Comparison of ENCODE assay signal across 1 cellular context in the genomic region with DNA sequence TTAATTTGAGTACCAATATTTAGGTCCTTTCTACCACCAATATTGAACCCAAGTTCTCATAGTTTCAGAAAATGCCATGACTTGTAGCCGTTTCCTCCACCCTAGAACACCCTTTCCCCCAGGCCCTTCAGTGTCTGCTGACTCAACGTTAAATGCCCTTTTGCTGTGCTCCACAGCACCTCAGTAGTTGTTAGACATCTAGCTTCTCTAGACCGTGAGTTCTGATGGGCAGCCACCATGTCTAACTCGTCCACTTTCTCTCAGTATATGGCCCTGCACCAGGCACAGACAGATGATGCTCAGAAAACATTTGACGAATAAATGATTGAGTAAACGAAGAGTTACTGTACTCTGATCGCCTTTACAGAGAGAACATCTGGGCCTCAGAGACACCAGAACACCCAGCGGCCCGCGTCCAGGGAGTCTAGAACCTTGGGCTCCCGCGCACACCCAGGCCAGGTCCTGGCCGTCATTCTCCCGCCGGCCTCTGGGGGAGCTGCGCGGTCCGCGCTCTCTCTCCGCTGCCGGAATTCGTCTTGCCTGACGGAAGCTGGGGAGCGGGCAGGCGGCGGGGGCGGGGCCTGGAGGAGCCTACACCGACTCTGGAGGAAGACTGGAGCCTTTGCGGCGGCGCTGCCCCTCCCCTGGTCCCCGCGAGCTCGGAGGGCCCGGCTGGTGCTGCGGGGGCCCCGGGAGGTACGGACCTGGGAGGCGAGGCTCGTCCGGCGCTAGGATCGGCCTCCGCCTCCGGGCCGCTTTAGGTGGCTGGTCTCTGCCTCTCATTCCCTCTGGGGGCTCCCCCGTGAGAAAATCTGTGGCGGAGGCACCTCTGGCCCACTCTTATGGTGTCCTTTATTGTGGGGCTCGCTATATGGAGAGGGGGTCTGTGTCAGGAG.
A peak's percentile ranks its signal among the peaks of the same experiment; 100 is the strongest.
TF ChIP-seq lines count a peak whose summit lies in the region.

A gene (plus strand): TSS at position 582 of the 896 bp plus-strand sequence. CDS start 1,488 bp downstream, outside the sequence.

TF ChIP-seq in WTC11, 78 proteins besides CTCF, POLR2A, EP300 and RAD21 (continued from another document and continues in another):
- TF ChIP-seq, protein P1, sequence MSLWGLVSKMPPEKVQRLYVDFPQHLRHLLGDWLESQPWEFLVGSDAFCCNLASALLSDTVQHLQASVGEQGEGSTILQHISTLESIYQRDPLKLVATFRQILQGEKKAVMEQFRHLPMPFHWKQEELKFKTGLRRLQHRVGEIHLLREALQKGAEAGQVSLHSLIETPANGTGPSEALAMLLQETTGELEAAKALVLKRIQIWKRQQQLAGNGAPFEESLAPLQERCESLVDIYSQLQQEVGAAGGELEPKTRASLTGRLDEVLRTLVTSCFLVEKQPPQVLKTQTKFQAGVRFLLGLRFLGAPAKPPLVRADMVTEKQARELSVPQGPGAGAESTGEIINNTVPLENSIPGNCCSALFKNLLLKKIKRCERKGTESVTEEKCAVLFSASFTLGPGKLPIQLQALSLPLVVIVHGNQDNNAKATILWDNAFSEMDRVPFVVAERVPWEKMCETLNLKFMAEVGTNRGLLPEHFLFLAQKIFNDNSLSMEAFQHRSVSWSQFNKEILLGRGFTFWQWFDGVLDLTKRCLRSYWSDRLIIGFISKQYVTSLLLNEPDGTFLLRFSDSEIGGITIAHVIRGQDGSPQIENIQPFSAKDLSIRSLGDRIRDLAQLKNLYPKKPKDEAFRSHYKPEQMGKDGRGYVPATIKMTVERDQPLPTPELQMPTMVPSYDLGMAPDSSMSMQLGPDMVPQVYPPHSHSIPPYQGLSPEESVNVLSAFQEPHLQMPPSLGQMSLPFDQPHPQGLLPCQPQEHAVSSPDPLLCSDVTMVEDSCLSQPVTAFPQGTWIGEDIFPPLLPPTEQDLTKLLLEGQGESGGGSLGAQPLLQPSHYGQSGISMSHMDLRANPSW (CRISPR knock-in tag; conservative IDR thresholded peaks at IDR 0.05; ENCODE audit: low read depth), result no peak
- no peak for TF ChIP-seq ATF1 (CRISPR knock-in tag; IDR thresholded peaks at IDR 0.05)
- TF ChIP-seq PRRX2 (CRISPR knock-in tag; IDR thresholded peaks at IDR 0.05), result no peak
- peak; percentile 81; the same call in 1 of the 2 replicates for TF ChIP-seq FOXP1 (CRISPR knock-in tag; IDR thresholded peaks at IDR 0.05; ENCODE audit: borderline replicate concordance)
- TF ChIP-seq, protein P2, sequence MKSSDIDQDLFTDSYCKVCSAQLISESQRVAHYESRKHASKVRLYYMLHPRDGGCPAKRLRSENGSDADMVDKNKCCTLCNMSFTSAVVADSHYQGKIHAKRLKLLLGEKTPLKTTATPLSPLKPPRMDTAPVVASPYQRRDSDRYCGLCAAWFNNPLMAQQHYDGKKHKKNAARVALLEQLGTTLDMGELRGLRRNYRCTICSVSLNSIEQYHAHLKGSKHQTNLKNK (CRISPR knock-in tag; IDR thresholded peaks at IDR 0.05), result no peak
- TF ChIP-seq, protein P3, sequence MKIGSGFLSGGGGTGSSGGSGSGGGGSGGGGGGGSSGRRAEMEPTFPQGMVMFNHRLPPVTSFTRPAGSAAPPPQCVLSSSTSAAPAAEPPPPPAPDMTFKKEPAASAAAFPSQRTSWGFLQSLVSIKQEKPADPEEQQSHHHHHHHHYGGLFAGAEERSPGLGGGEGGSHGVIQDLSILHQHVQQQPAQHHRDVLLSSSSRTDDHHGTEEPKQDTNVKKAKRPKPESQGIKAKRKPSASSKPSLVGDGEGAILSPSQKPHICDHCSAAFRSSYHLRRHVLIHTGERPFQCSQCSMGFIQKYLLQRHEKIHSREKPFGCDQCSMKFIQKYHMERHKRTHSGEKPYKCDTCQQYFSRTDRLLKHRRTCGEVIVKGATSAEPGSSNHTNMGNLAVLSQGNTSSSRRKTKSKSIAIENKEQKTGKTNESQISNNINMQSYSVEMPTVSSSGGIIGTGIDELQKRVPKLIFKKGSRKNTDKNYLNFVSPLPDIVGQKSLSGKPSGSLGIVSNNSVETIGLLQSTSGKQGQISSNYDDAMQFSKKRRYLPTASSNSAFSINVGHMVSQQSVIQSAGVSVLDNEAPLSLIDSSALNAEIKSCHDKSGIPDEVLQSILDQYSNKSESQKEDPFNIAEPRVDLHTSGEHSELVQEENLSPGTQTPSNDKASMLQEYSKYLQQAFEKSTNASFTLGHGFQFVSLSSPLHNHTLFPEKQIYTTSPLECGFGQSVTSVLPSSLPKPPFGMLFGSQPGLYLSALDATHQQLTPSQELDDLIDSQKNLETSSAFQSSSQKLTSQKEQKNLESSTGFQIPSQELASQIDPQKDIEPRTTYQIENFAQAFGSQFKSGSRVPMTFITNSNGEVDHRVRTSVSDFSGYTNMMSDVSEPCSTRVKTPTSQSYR (CRISPR knock-in tag; IDR thresholded peaks at IDR 0.05), result 0 out of 2 replicates have a peak, but pooled peaks have one; percentile 24
- TF ChIP-seq ZBTB21 (CRISPR knock-in tag; IDR thresholded peaks at IDR 0.05; ENCODE audit: borderline replicate concordance), result 0 out of 2 replicates have a peak, but pooled peaks have one; percentile 67
- TF ChIP-seq ETV6 (CRISPR knock-in tag; IDR thresholded peaks at IDR 0.05), result peak; percentile 81; the same call in 1 of the 2 replicates
- TF ChIP-seq, protein P4, sequence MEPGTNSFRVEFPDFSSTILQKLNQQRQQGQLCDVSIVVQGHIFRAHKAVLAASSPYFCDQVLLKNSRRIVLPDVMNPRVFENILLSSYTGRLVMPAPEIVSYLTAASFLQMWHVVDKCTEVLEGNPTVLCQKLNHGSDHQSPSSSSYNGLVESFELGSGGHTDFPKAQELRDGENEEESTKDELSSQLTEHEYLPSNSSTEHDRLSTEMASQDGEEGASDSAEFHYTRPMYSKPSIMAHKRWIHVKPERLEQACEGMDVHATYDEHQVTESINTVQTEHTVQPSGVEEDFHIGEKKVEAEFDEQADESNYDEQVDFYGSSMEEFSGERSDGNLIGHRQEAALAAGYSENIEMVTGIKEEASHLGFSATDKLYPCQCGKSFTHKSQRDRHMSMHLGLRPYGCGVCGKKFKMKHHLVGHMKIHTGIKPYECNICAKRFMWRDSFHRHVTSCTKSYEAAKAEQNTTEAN (CRISPR knock-in tag; IDR thresholded peaks at IDR 0.05), result no peak
- no peak for TF ChIP-seq NFYB (CRISPR knock-in tag; conservative IDR thresholded peaks at IDR 0.05; ENCODE audit: low read depth)
- TF ChIP-seq CREM (CRISPR knock-in tag; IDR thresholded peaks at IDR 0.05), result peak; percentile 65; the same call in 1 of the 2 replicates
- TF ChIP-seq GABPB1 (CRISPR knock-in tag; IDR thresholded peaks at IDR 0.05), result peak; percentile 85
- no peak for TF ChIP-seq ZNF121 (CRISPR knock-in tag; IDR thresholded peaks at IDR 0.05)
- TF ChIP-seq NR1H2 (CRISPR knock-in tag; IDR thresholded peaks at IDR 0.05), result no peak
- TF ChIP-seq SOX15 (CRISPR knock-in tag; IDR thresholded peaks at IDR 0.05), result no peak
- TF ChIP-seq, protein P5, sequence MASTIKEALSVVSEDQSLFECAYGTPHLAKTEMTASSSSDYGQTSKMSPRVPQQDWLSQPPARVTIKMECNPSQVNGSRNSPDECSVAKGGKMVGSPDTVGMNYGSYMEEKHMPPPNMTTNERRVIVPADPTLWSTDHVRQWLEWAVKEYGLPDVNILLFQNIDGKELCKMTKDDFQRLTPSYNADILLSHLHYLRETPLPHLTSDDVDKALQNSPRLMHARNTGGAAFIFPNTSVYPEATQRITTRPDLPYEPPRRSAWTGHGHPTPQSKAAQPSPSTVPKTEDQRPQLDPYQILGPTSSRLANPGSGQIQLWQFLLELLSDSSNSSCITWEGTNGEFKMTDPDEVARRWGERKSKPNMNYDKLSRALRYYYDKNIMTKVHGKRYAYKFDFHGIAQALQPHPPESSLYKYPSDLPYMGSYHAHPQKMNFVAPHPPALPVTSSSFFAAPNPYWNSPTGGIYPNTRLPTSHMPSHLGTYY (CRISPR knock-in tag; IDR thresholded peaks at IDR 0.05), result no peak
- TF ChIP-seq, protein P6, sequence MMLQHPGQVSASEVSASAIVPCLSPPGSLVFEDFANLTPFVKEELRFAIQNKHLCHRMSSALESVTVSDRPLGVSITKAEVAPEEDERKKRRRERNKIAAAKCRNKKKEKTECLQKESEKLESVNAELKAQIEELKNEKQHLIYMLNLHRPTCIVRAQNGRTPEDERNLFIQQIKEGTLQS (CRISPR knock-in tag; conservative IDR thresholded peaks at IDR 0.05), result no peak
- TF ChIP-seq, protein P7, sequence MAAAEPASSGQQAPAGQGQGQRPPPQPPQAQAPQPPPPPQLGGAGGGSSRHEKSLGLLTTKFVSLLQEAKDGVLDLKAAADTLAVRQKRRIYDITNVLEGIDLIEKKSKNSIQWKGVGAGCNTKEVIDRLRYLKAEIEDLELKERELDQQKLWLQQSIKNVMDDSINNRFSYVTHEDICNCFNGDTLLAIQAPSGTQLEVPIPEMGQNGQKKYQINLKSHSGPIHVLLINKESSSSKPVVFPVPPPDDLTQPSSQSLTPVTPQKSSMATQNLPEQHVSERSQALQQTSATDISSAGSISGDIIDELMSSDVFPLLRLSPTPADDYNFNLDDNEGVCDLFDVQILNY (CRISPR knock-in tag; IDR thresholded peaks at IDR 0.05), result peak; percentile 57; the same call in 1 of the 2 replicates
- no peak for TF ChIP-seq JAZF1 (CRISPR knock-in tag; IDR thresholded peaks at IDR 0.05)
- TF ChIP-seq ZNF671 (CRISPR knock-in tag; IDR thresholded peaks at IDR 0.05), result no peak
- TF ChIP-seq CBFB (CRISPR knock-in tag; IDR thresholded peaks at IDR 0.05; ENCODE audit: low read depth), result no peak
- TF ChIP-seq MYBL2 (CRISPR knock-in tag; IDR thresholded peaks at IDR 0.05), result 0 out of 2 replicates have a peak, but pooled peaks have one; percentile 18
- TF ChIP-seq TCF7 (CRISPR knock-in tag; IDR thresholded peaks at IDR 0.05; ENCODE audit: low read depth), result no peak
- TF ChIP-seq, protein P8, sequence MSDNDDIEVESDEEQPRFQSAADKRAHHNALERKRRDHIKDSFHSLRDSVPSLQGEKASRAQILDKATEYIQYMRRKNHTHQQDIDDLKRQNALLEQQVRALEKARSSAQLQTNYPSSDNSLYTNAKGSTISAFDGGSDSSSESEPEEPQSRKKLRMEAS (CRISPR knock-in tag; IDR thresholded peaks at IDR 0.05), result 0 out of 2 replicates have a peak, but pooled peaks have one; percentile 34
- TF ChIP-seq ZNF416 (CRISPR knock-in tag; IDR thresholded peaks at IDR 0.05), result no peak
- TF ChIP-seq, protein P9, sequence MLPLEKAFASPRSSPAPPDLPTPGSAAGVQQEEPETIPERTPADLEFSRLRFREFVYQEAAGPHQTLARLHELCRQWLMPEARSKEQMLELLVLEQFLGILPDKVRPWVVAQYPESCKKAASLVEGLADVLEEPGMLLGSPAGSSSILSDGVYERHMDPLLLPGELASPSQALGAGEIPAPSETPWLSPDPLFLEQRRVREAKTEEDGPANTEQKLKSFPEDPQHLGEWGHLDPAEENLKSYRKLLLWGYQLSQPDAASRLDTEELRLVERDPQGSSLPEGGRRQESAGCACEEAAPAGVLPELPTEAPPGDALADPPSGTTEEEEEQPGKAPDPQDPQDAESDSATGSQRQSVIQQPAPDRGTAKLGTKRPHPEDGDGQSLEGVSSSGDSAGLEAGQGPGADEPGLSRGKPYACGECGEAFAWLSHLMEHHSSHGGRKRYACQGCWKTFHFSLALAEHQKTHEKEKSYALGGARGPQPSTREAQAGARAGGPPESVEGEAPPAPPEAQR (CRISPR knock-in tag; IDR thresholded peaks at IDR 0.05), result peak; percentile 79; the same call in 1 of the 2 replicates
- no peak for TF ChIP-seq OVOL2 (CRISPR knock-in tag; IDR thresholded peaks at IDR 0.05; ENCODE audit: borderline replicate concordance)
- TF ChIP-seq EMX1 (CRISPR knock-in tag; IDR thresholded peaks at IDR 0.05), result no peak
- no peak for TF ChIP-seq TEAD4 (CRISPR knock-in tag; IDR thresholded peaks at IDR 0.05)
- TF ChIP-seq, protein P10, sequence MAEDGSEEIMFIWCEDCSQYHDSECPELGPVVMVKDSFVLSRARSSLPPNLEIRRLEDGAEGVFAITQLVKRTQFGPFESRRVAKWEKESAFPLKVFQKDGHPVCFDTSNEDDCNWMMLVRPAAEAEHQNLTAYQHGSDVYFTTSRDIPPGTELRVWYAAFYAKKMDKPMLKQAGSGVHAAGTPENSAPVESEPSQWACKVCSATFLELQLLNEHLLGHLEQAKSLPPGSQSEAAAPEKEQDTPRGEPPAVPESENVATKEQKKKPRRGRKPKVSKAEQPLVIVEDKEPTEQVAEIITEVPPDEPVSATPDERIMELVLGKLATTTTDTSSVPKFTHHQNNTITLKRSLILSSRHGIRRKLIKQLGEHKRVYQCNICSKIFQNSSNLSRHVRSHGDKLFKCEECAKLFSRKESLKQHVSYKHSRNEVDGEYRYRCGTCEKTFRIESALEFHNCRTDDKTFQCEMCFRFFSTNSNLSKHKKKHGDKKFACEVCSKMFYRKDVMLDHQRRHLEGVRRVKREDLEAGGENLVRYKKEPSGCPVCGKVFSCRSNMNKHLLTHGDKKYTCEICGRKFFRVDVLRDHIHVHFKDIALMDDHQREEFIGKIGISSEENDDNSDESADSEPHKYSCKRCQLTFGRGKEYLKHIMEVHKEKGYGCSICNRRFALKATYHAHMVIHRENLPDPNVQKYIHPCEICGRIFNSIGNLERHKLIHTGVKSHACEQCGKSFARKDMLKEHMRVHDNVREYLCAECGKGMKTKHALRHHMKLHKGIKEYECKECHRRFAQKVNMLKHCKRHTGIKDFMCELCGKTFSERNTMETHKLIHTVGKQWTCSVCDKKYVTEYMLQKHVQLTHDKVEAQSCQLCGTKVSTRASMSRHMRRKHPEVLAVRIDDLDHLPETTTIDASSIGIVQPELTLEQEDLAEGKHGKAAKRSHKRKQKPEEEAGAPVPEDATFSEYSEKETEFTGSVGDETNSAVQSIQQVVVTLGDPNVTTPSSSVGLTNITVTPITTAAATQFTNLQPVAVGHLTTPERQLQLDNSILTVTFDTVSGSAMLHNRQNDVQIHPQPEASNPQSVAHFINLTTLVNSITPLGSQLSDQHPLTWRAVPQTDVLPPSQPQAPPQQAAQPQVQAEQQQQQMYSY (CRISPR knock-in tag; IDR thresholded peaks at IDR 0.05), result no peak
- TF ChIP-seq KAT7 (CRISPR knock-in tag; IDR thresholded peaks at IDR 0.05; ENCODE audit: borderline replicate concordance), result 0 out of 2 replicates have a peak, but pooled peaks have one; percentile 45
- TF ChIP-seq, protein P11, sequence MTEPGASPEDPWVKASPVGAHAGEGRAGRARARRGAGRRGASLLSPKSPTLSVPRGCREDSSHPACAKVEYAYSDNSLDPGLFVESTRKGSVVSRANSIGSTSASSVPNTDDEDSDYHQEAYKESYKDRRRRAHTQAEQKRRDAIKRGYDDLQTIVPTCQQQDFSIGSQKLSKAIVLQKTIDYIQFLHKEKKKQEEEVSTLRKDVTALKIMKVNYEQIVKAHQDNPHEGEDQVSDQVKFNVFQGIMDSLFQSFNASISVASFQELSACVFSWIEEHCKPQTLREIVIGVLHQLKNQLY (CRISPR knock-in tag; IDR thresholded peaks at IDR 0.05), result no peak
- TF ChIP-seq NFATC4 (CRISPR knock-in tag; IDR thresholded peaks at IDR 0.05), result no peak
- TF ChIP-seq, protein P12, sequence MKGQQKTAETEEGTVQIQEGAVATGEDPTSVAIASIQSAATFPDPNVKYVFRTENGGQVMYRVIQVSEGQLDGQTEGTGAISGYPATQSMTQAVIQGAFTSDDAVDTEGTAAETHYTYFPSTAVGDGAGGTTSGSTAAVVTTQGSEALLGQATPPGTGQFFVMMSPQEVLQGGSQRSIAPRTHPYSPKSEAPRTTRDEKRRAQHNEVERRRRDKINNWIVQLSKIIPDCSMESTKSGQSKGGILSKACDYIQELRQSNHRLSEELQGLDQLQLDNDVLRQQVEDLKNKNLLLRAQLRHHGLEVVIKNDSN (CRISPR knock-in tag; IDR thresholded peaks at IDR 0.05), result no peak
